ENCODE assay signal across 1 cellular context in the genomic region with DNA sequence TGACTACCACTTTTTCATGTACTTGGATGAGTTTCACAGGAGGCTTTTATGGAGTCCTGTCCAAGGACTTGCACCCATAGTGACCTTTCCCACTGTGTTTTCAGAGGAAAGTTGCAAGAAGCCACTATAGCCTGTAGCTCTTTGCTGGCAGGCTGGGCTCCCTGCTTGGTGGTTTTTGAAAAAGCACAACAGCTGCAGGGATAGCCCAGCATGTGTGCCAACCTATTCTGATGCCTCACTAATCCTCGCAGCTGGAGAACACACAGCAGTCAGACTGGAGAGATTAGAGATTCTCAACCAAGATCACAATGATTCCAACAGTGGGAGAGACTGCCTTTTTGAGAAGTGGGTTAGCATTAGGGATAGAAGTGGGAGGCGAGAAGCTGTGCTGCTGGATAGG.
TF ChIP-seq lines count a peak whose summit lies in the region.

No MANE protein-coding gene starts in this region.

TF ChIP-seq in GM23338, 12 proteins besides CTCF, POLR2A, EP300 and RAD21 (continued from another document):
- TF ChIP-seq, protein P1, sequence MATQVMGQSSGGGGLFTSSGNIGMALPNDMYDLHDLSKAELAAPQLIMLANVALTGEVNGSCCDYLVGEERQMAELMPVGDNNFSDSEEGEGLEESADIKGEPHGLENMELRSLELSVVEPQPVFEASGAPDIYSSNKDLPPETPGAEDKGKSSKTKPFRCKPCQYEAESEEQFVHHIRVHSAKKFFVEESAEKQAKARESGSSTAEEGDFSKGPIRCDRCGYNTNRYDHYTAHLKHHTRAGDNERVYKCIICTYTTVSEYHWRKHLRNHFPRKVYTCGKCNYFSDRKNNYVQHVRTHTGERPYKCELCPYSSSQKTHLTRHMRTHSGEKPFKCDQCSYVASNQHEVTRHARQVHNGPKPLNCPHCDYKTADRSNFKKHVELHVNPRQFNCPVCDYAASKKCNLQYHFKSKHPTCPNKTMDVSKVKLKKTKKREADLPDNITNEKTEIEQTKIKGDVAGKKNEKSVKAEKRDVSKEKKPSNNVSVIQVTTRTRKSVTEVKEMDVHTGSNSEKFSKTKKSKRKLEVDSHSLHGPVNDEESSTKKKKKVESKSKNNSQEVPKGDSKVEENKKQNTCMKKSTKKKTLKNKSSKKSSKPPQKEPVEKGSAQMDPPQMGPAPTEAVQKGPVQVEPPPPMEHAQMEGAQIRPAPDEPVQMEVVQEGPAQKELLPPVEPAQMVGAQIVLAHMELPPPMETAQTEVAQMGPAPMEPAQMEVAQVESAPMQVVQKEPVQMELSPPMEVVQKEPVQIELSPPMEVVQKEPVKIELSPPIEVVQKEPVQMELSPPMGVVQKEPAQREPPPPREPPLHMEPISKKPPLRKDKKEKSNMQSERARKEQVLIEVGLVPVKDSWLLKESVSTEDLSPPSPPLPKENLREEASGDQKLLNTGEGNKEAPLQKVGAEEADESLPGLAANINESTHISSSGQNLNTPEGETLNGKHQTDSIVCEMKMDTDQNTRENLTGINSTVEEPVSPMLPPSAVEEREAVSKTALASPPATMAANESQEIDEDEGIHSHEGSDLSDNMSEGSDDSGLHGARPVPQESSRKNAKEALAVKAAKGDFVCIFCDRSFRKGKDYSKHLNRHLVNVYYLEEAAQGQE (IDR thresholded peaks at IDR 0.05; ENCODE audit: unreplicated experiment) = no peak
- TF ChIP-seq, protein P2, sequence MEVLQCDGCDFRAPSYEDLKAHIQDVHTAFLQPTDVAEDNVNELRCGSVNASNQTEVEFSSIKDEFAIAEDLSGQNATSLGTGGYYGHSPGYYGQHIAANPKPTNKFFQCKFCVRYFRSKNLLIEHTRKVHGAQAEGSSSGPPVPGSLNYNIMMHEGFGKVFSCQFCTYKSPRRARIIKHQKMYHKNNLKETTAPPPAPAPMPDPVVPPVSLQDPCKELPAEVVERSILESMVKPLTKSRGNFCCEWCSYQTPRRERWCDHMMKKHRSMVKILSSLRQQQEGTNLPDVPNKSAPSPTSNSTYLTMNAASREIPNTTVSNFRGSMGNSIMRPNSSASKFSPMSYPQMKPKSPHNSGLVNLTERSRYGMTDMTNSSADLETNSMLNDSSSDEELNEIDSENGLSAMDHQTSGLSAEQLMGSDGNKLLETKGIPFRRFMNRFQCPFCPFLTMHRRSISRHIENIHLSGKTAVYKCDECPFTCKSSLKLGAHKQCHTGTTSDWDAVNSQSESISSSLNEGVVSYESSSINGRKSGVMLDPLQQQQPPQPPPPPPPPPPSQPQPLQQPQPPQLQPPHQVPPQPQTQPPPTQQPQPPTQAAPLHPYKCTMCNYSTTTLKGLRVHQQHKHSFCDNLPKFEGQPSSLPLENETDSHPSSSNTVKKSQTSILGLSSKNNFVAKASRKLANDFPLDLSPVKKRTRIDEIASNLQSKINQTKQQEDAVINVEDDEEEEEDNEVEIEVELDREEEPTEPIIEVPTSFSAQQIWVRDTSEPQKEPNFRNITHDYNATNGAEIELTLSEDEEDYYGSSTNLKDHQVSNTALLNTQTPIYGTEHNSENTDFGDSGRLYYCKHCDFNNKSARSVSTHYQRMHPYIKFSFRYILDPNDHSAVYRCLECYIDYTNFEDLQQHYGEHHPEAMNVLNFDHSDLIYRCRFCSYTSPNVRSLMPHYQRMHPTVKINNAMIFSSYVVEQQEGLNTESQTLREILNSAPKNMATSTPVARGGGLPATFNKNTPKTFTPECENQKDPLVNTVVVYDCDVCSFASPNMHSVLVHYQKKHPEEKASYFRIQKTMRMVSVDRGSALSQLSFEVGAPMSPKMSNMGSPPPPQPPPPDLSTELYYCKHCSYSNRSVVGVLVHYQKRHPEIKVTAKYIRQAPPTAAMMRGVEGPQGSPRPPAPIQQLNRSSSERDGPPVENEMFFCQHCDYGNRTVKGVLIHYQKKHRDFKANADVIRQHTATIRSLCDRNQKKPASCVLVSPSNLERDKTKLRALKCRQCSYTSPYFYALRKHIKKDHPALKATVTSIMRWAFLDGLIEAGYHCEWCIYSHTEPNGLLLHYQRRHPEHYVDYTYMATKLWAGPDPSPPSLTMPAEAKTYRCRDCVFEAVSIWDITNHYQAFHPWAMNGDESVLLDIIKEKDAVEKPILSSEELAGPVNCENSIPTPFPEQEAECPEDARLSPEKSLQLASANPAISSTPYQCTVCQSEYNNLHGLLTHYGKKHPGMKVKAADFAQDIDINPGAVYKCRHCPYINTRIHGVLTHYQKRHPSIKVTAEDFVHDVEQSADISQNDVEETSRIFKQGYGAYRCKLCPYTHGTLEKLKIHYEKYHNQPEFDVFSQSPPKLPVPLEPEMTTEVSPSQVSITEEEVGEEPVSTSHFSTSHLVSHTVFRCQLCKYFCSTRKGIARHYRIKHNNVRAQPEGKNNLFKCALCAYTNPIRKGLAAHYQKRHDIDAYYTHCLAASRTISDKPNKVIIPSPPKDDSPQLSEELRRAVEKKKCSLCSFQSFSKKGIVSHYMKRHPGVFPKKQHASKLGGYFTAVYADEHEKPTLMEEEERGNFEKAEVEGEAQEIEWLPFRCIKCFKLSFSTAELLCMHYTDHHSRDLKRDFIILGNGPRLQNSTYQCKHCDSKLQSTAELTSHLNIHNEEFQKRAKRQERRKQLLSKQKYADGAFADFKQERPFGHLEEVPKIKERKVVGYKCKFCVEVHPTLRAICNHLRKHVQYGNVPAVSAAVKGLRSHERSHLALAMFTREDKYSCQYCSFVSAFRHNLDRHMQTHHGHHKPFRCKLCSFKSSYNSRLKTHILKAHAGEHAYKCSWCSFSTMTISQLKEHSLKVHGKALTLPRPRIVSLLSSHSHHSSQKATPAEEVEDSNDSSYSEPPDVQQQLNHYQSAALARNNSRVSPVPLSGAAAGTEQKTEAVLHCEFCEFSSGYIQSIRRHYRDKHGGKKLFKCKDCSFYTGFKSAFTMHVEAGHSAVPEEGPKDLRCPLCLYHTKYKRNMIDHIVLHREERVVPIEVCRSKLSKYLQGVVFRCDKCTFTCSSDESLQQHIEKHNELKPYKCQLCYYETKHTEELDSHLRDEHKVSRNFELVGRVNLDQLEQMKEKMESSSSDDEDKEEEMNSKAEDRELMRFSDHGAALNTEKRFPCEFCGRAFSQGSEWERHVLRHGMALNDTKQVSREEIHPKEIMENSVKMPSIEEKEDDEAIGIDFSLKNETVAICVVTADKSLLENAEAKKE (CRISPR knock-in tag; IDR thresholded peaks at IDR 0.05) = no peak
- TF ChIP-seq CREB1 (CRISPR knock-in tag; IDR thresholded peaks at IDR 0.05; ENCODE audit: low read depth) (no peak), POLR2AphosphoS5 (IDR thresholded peaks at IDR 0.05; ENCODE audit: low read depth) (no peak), STAT1 (IDR thresholded peaks at IDR 0.05; ENCODE audit: unreplicated experiment) (no peak)
- TF ChIP-seq, protein P3, sequence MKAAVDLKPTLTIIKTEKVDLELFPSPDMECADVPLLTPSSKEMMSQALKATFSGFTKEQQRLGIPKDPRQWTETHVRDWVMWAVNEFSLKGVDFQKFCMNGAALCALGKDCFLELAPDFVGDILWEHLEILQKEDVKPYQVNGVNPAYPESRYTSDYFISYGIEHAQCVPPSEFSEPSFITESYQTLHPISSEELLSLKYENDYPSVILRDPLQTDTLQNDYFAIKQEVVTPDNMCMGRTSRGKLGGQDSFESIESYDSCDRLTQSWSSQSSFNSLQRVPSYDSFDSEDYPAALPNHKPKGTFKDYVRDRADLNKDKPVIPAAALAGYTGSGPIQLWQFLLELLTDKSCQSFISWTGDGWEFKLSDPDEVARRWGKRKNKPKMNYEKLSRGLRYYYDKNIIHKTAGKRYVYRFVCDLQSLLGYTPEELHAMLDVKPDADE (IDR thresholded peaks at IDR 0.05) = no peak
TF ChIP-seq in GM23338: peak in this region for 0.
